In genomic region chr6:18047406-18047805, GRCh38 we compare ENCODE assay signal across 1 cellular context.
TF ChIP-seq lines count a peak whose summit lies in the region.

No MANE protein-coding gene starts in this region.

TF ChIP-seq in GM23338, 12 proteins besides CTCF, POLR2A, EP300 and RAD21 (continued from another document):
- TF ChIP-seq EZH2 (IDR thresholded peaks at IDR 0.05; ENCODE audit: low read depth, unreplicated experiment) (no peak), POLR2AphosphoS5 (IDR thresholded peaks at IDR 0.05; ENCODE audit: low read depth) (no peak), ZNF114 (CRISPR knock-in tag; IDR thresholded peaks at IDR 0.05) (no peak), EZH2phosphoT487 (IDR thresholded peaks at IDR 0.05; ENCODE audit: unreplicated experiment) (no peak), ZNF331 (CRISPR knock-in tag; IDR thresholded peaks at IDR 0.05; ENCODE audit: low read depth) (no peak), ETS1 (IDR thresholded peaks at IDR 0.05) (no peak), NANOG (IDR thresholded peaks at IDR 0.05; ENCODE audit: borderline replicate concordance) (no peak), JUNB (IDR thresholded peaks at IDR 0.05; ENCODE audit: unreplicated experiment) (no peak), CREB1 (CRISPR knock-in tag; IDR thresholded peaks at IDR 0.05; ENCODE audit: low read depth) (no peak), STAT1 (IDR thresholded peaks at IDR 0.05; ENCODE audit: unreplicated experiment) (no peak)
- TF ChIP-seq, protein P1, sequence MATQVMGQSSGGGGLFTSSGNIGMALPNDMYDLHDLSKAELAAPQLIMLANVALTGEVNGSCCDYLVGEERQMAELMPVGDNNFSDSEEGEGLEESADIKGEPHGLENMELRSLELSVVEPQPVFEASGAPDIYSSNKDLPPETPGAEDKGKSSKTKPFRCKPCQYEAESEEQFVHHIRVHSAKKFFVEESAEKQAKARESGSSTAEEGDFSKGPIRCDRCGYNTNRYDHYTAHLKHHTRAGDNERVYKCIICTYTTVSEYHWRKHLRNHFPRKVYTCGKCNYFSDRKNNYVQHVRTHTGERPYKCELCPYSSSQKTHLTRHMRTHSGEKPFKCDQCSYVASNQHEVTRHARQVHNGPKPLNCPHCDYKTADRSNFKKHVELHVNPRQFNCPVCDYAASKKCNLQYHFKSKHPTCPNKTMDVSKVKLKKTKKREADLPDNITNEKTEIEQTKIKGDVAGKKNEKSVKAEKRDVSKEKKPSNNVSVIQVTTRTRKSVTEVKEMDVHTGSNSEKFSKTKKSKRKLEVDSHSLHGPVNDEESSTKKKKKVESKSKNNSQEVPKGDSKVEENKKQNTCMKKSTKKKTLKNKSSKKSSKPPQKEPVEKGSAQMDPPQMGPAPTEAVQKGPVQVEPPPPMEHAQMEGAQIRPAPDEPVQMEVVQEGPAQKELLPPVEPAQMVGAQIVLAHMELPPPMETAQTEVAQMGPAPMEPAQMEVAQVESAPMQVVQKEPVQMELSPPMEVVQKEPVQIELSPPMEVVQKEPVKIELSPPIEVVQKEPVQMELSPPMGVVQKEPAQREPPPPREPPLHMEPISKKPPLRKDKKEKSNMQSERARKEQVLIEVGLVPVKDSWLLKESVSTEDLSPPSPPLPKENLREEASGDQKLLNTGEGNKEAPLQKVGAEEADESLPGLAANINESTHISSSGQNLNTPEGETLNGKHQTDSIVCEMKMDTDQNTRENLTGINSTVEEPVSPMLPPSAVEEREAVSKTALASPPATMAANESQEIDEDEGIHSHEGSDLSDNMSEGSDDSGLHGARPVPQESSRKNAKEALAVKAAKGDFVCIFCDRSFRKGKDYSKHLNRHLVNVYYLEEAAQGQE (IDR thresholded peaks at IDR 0.05; ENCODE audit: unreplicated experiment), result no peak
TF ChIP-seq in GM23338: peak in this region for 0.
